ENCODE assay signal across 12 cellular contexts in genomic region chr15:101063891-101064794, GRCh38.
DNase-seq lines count a peak whose midpoint lies in the region; ATAC-seq, FAIRE-seq and TF ChIP-seq lines count a peak whose summit lies in the region.
"Had no signal": no experiment of that assay in that cellular context is flagged by ENCODE, and none has a peak within 500 bp of the region (broad histone marks: within the 10 kb centered on the region; RNA-seq: fewer than 3 reads in every experiment).

No MANE protein-coding gene starts in this region.

- H3K4me1 ChIP-seq in RWPE2 (ENCODE audit: insufficient read depth, poor library complexity, severe bottlenecking) (peaks cover 5% of the 10 kb centered on the region), fibroblast of lung (ENCODE audit: control insufficient read depth, extremely low read depth, insufficient read depth, low read length) (peaks cover 8% of the 10 kb centered on the region), suprapubic skin (peaks cover under 1% of the 10 kb centered on the region)

- TF ChIP-seq POLR2A in suprapubic skin (IDR thresholded peaks at IDR 0.05): no peak

- no peak overlapping the region for H3K27ac ChIP-seq in RWPE2 (ENCODE audit: poor library complexity, severe bottlenecking)
- H3K27ac ChIP-seq in fibroblast of lung (ENCODE audit: insufficient read depth, low read length): no peak overlapping the region
- no peak overlapping the region for H3K27ac ChIP-seq in suprapubic skin

- H3K9me3 ChIP-seq in RWPE2 (ENCODE audit: severe bottlenecking): no peaks in the 10 kb centered on the region
- no peaks in the 10 kb centered on the region for H3K9me3 ChIP-seq in fibroblast of lung (ENCODE audit: control insufficient read depth, insufficient read depth, low read depth, low read length)
- no peaks in the 10 kb centered on the region for H3K9me3 ChIP-seq in suprapubic skin

- POLR2A ChIA-PET in activated CD4-positive, alpha-beta memory T cell treated with anti-CD3 and anti-CD28 coated beads for 36 hours (lab: Charles Lee): no interaction called here

- no peak for ATAC-seq in RWPE2 (ENCODE audit: low read depth)

- H3K4me3 Mint-ChIP-seq in activated CD4-positive, alpha-beta memory T cell treated with anti-CD3 and anti-CD28 coated beads for 36 hours: no peak overlapping the region

- H3K27me3 Mint-ChIP-seq in activated CD4-positive, alpha-beta memory T cell treated with anti-CD3 and anti-CD28 coated beads for 36 hours: no peaks in the 10 kb centered on the region

- no peaks in the 10 kb centered on the region for H3K4me1 Mint-ChIP-seq in activated CD4-positive, alpha-beta memory T cell treated with anti-CD3 and anti-CD28 coated beads for 36 hours (ENCODE audit: low read depth)

- H2AFZ ChIP-seq in fibroblast of lung (ENCODE audit: low read length): no peak overlapping the region

- no peak for FAIRE-seq in D721Med (lab: Jason Lieb, UNC)

- no peaks in the 10 kb centered on the region for H3K9me3 Mint-ChIP-seq in activated CD4-positive, alpha-beta memory T cell treated with anti-CD3 and anti-CD28 coated beads for 36 hours

- H3K27me3 ChIP-seq in RWPE2 (ENCODE audit: insufficient read depth, poor library complexity, severe bottlenecking): no peaks in the 10 kb centered on the region
- no peaks in the 10 kb centered on the region for H3K27me3 ChIP-seq in fibroblast of lung (ENCODE audit: control insufficient read depth, insufficient read depth, low read length)
- H3K27me3 ChIP-seq in suprapubic skin: no peaks in the 10 kb centered on the region

- in situ Hi-C loops in GM13976 (cut with MboI; ENCODE audit: low sequenced_read_pairs, unreplicated experiment): no loop called here

- 75% methylated on average over 22 of the region's 30 CpGs for WGBS in suprapubic skin

- no peaks in the 10 kb centered on the region for H3K36me3 Mint-ChIP-seq in activated CD4-positive, alpha-beta memory T cell treated with anti-CD3 and anti-CD28 coated beads for 36 hours

- H3K9ac ChIP-seq in fibroblast of lung (ENCODE audit: insufficient read depth, low read length): no peak overlapping the region

- H3K4me3 ChIP-seq in RWPE2 (ENCODE audit: severe bottlenecking) (no peak overlapping the region), fibroblast of lung (replicated peaks in 1 of 4; ENCODE audit: control extremely low read depth in 1 of 4, insufficient read depth in 1 of 4, low read depth in 3 of 4, low read length in 4 of 4) (no peak overlapping the region), suprapubic skin (no peak overlapping the region)

- H3K4me2 ChIP-seq in fibroblast of lung (ENCODE audit: extremely low read depth, insufficient read depth, low read length): no peak overlapping the region

- H3K27ac Mint-ChIP-seq in activated CD4-positive, alpha-beta memory T cell treated with anti-CD3 and anti-CD28 coated beads for 36 hours: no peak overlapping the region

- peaks cover 14% of the 10 kb centered on the region for H3K36me3 ChIP-seq in RWPE2 (ENCODE audit: low read depth)
- peaks cover 7% of the 10 kb centered on the region for H3K36me3 ChIP-seq in fibroblast of lung (ENCODE audit: control insufficient read depth, insufficient read depth, low read length)
- peaks cover 82% of the 10 kb centered on the region for H3K36me3 ChIP-seq in suprapubic skin

- H3K79me2 ChIP-seq in fibroblast of lung (ENCODE audit: control insufficient read depth, insufficient read depth, low read length): no peaks in the 10 kb centered on the region

- CTCF ChIA-PET in activated CD4-positive, alpha-beta memory T cell treated with anti-CD3 and anti-CD28 coated beads for 36 hours (lab: Charles Lee): no interaction called here

- TF ChIP-seq EP300 in suprapubic skin (IDR thresholded peaks at IDR 0.05): no peak

- no peaks in the 10 kb centered on the region for H4K20me1 ChIP-seq in fibroblast of lung (ENCODE audit: control insufficient read depth, extremely low read depth, insufficient read depth, low read length)

- peak; percentile 64 for DNase-seq in RWPE2 (ENCODE audit: low spot score)
- peak; percentile 18 to 62 for DNase-seq in fibroblast of lung (ENCODE audit: low read depth in 2 of 2)
- DNase-seq in mesenteric fat pad (ENCODE audit: low spot score): peak; percentile 88
- DNase-seq in suprapubic skin (ENCODE audit: low spot score in 2 of 2): peak; percentile 59 to 74
- no peak for DNase-seq in activated CD4-positive, alpha-beta memory T cell treated with anti-CD3 and anti-CD28 coated beads for 36 hours
- DNase-seq in GM13976 (ENCODE audit: low spot score): no peak
- no peak for DNase-seq in NCI-H187 treated with DMSO at 0.1 percent for 48 hours (lab: John Stamatoyannopoulos, UW)
- DNase-seq in D721Med (ENCODE audit: insufficient read length, low spot score): no peak
- DNase-seq: activated naive CD4-positive, alpha-beta T cell; effector memory CD4-positive, alpha-beta T cell; glutamatergic neuron; NCI-H82 had no signal

- TF ChIP-seq CTCF in RWPE2 (IDR thresholded peaks at IDR 0.05; ENCODE audit: poor library complexity, severe bottlenecking) (no peak), fibroblast of lung (conservative IDR thresholded peaks at IDR 0.05 in 1 of 2, IDR thresholded peaks at IDR 0.05 in 1 of 2; ENCODE audit: low read depth in 1 of 2, low read length in 2 of 2) (no peak), suprapubic skin (IDR thresholded peaks at IDR 0.05) (no peak), GM13976 (IDR thresholded peaks at IDR 0.05; ENCODE audit: borderline replicate concordance, control extremely low read depth, extremely low read depth, insufficient read depth, missing control alignments) (no peak), D721Med (IDR thresholded peaks at IDR 0.05; ENCODE audit: insufficient read depth, missing control alignments) (no peak)

- intact Hi-C loops in activated CD4-positive, alpha-beta memory T cell treated with anti-CD3 and anti-CD28 coated beads for 36 hours (cut with micrococcal nuclease): no loop called here

Comparison
In these comparisons a context has a peak if more than half of its experiments do, and no peak if none do; other contexts are left out.
1. DNase-seq: peak in RWPE2 (single experiment), fibroblast of lung (2 of 2), mesenteric fat pad (single experiment) and suprapubic skin (2 of 2); none in activated CD4-positive, alpha-beta memory T cell treated with anti-CD3 and anti-CD28 coated beads for 36 hours (single experiment), GM13976 (single experiment), NCI-H187 treated with DMSO at 0.1 percent for 48 hours (single experiment) and D721Med (single experiment).